10 cellular contexts compared by ENCODE assay signal in genomic region chr11:70826541-70826943, GRCh38.
DNase-seq lines count a peak whose midpoint lies in the region; ATAC-seq and TF ChIP-seq lines count a peak whose summit lies in the region.
"Had no signal": no experiment of that assay in that cellular context is flagged by ENCODE, and none has a peak within 500 bp of the region (broad histone marks: within the 10 kb centered on the region; RNA-seq: fewer than 3 reads in every experiment).

No MANE protein-coding gene starts in this region.

- no peaks in the 10 kb centered on the region for H3K36me3 ChIP-seq in breast epithelium
- H3K36me3 ChIP-seq in body of pancreas (replicated peaks in 1 of 2; ENCODE audit: insufficient read depth in 1 of 2, low read depth in 2 of 2) = no peaks in the 10 kb centered on the region
- H3K36me3 ChIP-seq in thyroid gland = no peaks in the 10 kb centered on the region

- no peaks in the 10 kb centered on the region for H3K27me3 Mint-ChIP-seq in MCF 10A (ENCODE audit: insufficient read depth, unreplicated experiment)

- no peak for TF ChIP-seq POLR2A in breast epithelium (IDR thresholded peaks at IDR 0.05)
- peak in 1 of 3 donors; percentile 7 for TF ChIP-seq POLR2A in body of pancreas (IDR thresholded peaks at IDR 0.05)
- no peak for TF ChIP-seq POLR2A in thyroid gland (IDR thresholded peaks at IDR 0.05)

- peaks cover 0 to 5% of the 10 kb centered on the region in 2 donors for H3K27me3 ChIP-seq in breast epithelium
- H3K27me3 ChIP-seq in body of pancreas = no peaks in the 10 kb centered on the region
- peaks cover 19% of the 10 kb centered on the region for H3K27me3 ChIP-seq in layer of hippocampus (ENCODE audit: control insufficient read depth, insufficient read depth, low read length)
- H3K27me3 ChIP-seq in thyroid gland = no peaks in the 10 kb centered on the region

- no peaks in the 10 kb centered on the region for H3K4me1 Mint-ChIP-seq in MCF 10A (ENCODE audit: insufficient read depth, unreplicated experiment)

- H3K4me3 ChIP-seq in breast epithelium = peak overlapping the region; percentile 15 to 59 (median 44)
- H3K4me3 ChIP-seq in body of pancreas = no peak overlapping the region
- peak overlapping the region in 2 of 3 donors; percentile 8 to 22 for H3K4me3 ChIP-seq in thyroid gland (replicated peaks in 1 of 3)

- H3K36me3 Mint-ChIP-seq in MCF 10A (ENCODE audit: insufficient read depth, unreplicated experiment) = no peaks in the 10 kb centered on the region

- TF ChIP-seq CTCF in breast epithelium (IDR thresholded peaks at IDR 0.05) = no peak
- TF ChIP-seq CTCF in MCF 10A (IDR thresholded peaks at IDR 0.05; ENCODE audit: unreplicated experiment) = no peak
- TF ChIP-seq CTCF in body of pancreas (IDR thresholded peaks at IDR 0.05) = no peak
- no peak for TF ChIP-seq CTCF in thyroid gland (IDR thresholded peaks at IDR 0.05)

- peaks cover 26% of the 10 kb centered on the region for H3K9me3 Mint-ChIP-seq in MCF 10A (ENCODE audit: unreplicated experiment)
- H3K9me3 Mint-ChIP-seq: stimulated activated naive CD8-positive, alpha-beta T cell treated with anti-CD3 and anti-CD28 coated beads, Interleukin-15, Interleukin-2, amounts not matched to agents 100 ng/mL and 50 ng/mL, for 24 hours had no signal

- intact Hi-C loops in breast epithelium (cut with DNase I; ENCODE audit: low total_unique reads) (no loop called here), MCF 10A (cut with micrococcal nuclease) (no loop called here), body of pancreas (cut with DNase I) (no loop called here), thyroid gland (cut with DNase I) (no loop called here)

- no peak overlapping the region for H3K27ac Mint-ChIP-seq in MCF 10A (ENCODE audit: low read depth, unreplicated experiment)
- H3K27ac Mint-ChIP-seq: progenitor cell of endocrine pancreas; stimulated activated naive CD8-positive, alpha-beta T cell treated with anti-CD3 and anti-CD28 coated beads, Interleukin-15, Interleukin-2, amounts not matched to agents 100 ng/mL and 50 ng/mL, for 24 hours had no signal

- no TSS peak for BruUV-seq in MCF 10A (replicated peaks; lab: Mats Ljungman, UMichigan)

- H3K27ac ChIP-seq in breast epithelium = peak overlapping the region; percentile 35 to 38
- H3K27ac ChIP-seq in body of pancreas = peak overlapping the region in 3 of 4 donors; percentile 30 to 50 (median 40)
- peak overlapping the region; percentile 64 for H3K27ac ChIP-seq in layer of hippocampus (ENCODE audit: low read depth, low read length)
- H3K27ac ChIP-seq in thyroid gland = peak overlapping the region; percentile 24 to 49 (median 40)

- DNase-seq in breast epithelium (ENCODE audit: low spot score in 2 of 2) = peak in 1 of 2 donors; percentile 32
- DNase-seq in MCF 10A (ENCODE audit: unreplicated experiment) = no peak
- DNase-seq in body of pancreas = peak; percentile 14 to 52 (median 24)
- peak; percentile 82 for DNase-seq in thyroid gland
- no peak for DNase-seq in activated CD4-positive, alpha-beta T cell treated with anti-CD3 and anti-CD28 coated beads, Interleukin-2, amount 50 U/mL, for 4 hours
- DNase-seq in activated gamma-delta T cell treated with Interleukin-2 at 50 U/mL for 16 hours = no peak

- WGBS in body of pancreas, 2 donors = 16 to 46% methylated on average over 22 to 27 of the region's 28 CpGs
- WGBS in thyroid gland, 2 donors = 15 to 17% methylated on average over 22 to 28 of the region's 28 CpGs

- ATAC-seq in body of pancreas (peak; percentile 47), HG02642 (IDR thresholded peaks at IDR 0.05; ENCODE audit: poor library complexity, unreplicated experiment) (no peak)

- no peaks in the 10 kb centered on the region for H3K9me3 ChIP-seq in breast epithelium
- H3K9me3 ChIP-seq in body of pancreas = no peaks in the 10 kb centered on the region
- H3K9me3 ChIP-seq in thyroid gland = no peaks in the 10 kb centered on the region

- POLR2A ChIA-PET in MCF 10A (lab: Yijun Ruan, JAX) = no interaction called here

- CTCF ChIA-PET in MCF 10A (lab: Yijun Ruan, JAX) = interaction anchor here (0.5 kb wide), 1 partner anchor 516 kb away, joined by 3 read pairs; no protein-coding TSS in a partner anchor

- H3K4me1 ChIP-seq in breast epithelium (no peaks in the 10 kb centered on the region), body of pancreas (peaks cover 6% of the 10 kb centered on the region), thyroid gland (peaks cover 5 to 6% of the 10 kb centered on the region in 2 donors)

- H3K4me3 Mint-ChIP-seq in MCF 10A (ENCODE audit: unreplicated experiment) = no peak overlapping the region
- H3K4me3 Mint-ChIP-seq: stimulated activated naive CD8-positive, alpha-beta T cell treated with anti-CD3 and anti-CD28 coated beads, Interleukin-15, Interleukin-2, amounts not matched to agents 100 ng/mL and 50 ng/mL, for 24 hours had no signal

Comparison
In these comparisons a context has a peak if more than half of its experiments do, and no peak if none do; other contexts are left out.
1. DNase-seq: peak in body of pancreas (4 of 4) and thyroid gland (2 of 2); none in MCF 10A (single experiment), activated CD4-positive, alpha-beta T cell treated with anti-CD3 and anti-CD28 coated beads, Interleukin-2, amount 50 U/mL, for 4 hours (0 of 2) and activated gamma-delta T cell treated with Interleukin-2 at 50 U/mL for 16 hours (single experiment).
2. H3K4me3 ChIP-seq: peak in breast epithelium (3 of 3) and thyroid gland (2 of 3); none in body of pancreas (0 of 2).
3. Peak in every context shown above with its lines, with median percentiles within 50 percentile points of each other: H3K27ac ChIP-seq.